2 cellular contexts compared by ENCODE assay signal in genomic region chr12:54888428-54888827, GRCh38.
TF ChIP-seq lines count a peak whose summit lies in the region.

No MANE protein-coding gene starts in this region.

TF ChIP-seq in WTC11, 78 proteins besides CTCF, POLR2A, EP300 and RAD21:
- TF ChIP-seq MAX (CRISPR knock-in tag; IDR thresholded peaks at IDR 0.05) (peak; percentile 57), FOXP4 (CRISPR knock-in tag; IDR thresholded peaks at IDR 0.05) (0 out of 2 replicates have a peak, but pooled peaks have one; percentile 40), ZNF281 (CRISPR knock-in tag; IDR thresholded peaks at IDR 0.05) (peak; percentile 90), FOXK1 (CRISPR knock-in tag; IDR thresholded peaks at IDR 0.05) (peak; percentile 78; the same call in 1 of the 2 replicates)

TF ChIP-seq in H1, 55 proteins besides CTCF, POLR2A, EP300 and RAD21:
- TF ChIP-seq YY1 (IDR thresholded peaks at IDR 0.05; ENCODE audit: low read depth, low read length) (peak; percentile 58; the same call in 1 of the 2 replicates), ASH2L (IDR thresholded peaks at IDR 0.05; ENCODE audit: low read length) (peak; percentile 34)
